ENCODE assay signal across 28 cellular contexts in the genomic region with DNA sequence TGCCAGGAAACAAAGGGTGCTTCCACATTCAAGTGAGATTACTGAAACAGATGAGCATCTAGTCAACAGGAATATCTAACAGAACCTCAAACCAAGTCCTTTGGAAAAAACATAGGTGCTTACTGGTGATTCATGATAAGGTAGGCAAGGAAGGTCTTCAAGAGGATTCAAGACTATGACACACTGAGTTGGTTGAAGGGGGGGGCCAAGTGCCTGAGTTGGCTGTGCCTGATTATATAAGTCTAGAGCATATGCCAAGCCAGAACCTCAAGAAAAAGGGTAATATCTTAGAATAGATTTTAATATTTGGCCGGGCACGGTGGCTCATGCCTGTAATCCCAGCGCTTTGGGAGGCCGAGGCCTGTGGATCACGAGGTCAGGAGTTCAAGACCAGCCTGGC.
"Had no signal": no experiment of that assay in that cellular context is flagged by ENCODE, and none has a peak within 500 bp of the region (broad histone marks: within the 10 kb centered on the region; RNA-seq: fewer than 3 reads in every experiment).

No MANE protein-coding gene starts in this region.

- H3K4me1 ChIP-seq: stomach, suprapubic skin, testis, thyroid gland, transverse colon, upper lobe of left lung, upper lobe of right lung, uterus had no signal

- H3K27ac ChIP-seq: stomach, suprapubic skin, testis, thoracic aorta, thyroid gland, tibial artery, tibial nerve, transverse colon, upper lobe of left lung, upper lobe of right lung, uterus, vagina had no signal

- ATAC-seq: stimulated activated effector memory CD8-positive, alpha-beta T cell treated with anti-CD3 and anti-CD28 coated beads, Interleukin-12 subunit alpha, Interleukin-12 subunit beta, amount 100 ng/mL, for 72 hours; stimulated activated memory B cell treated with anti-CD40 and anti-IgM and Interleukin-4, amounts not matched to agents 10 μg/mL and 1 μg/mL and 100 μg/mL, for 72 hours; stimulated activated naive B cell treated with anti-CD40 and anti-IgM and Interleukin-4, amounts not matched to agents 10 μg/mL and 1 μg/mL and 100 μg/mL, for 72 hours; stimulated activated naive CD8-positive, alpha-beta T cell treated with anti-CD3 and anti-CD28 coated beads, Interleukin-15, amount 100 ng/mL, for 72 hours; stimulated activated naive CD8-positive, alpha-beta T cell treated with anti-CD3 and anti-CD28 coated beads, Interleukin-15, Interleukin-2, amounts not matched to agents 100 U/mL and 50 U/mL, for 24 hours; upper lobe of right lung had no signal

- H3K9me3 Mint-ChIP-seq: stimulated activated effector memory CD8-positive, alpha-beta T cell treated with anti-CD3 and anti-CD28 coated beads, Interleukin-12 subunit alpha, Interleukin-12 subunit beta, amount 100 ng/mL, for 72 hours; stimulated activated memory B cell treated with anti-CD40 and anti-IgM and Interleukin-4, amounts not matched to agents 10 μg/mL and 1 μg/mL and 100 μg/mL, for 72 hours; stimulated activated naive B cell treated with anti-CD40 and anti-IgM and Interleukin-4, amounts not matched to agents 10 μg/mL and 1 μg/mL and 100 μg/mL, for 72 hours; stimulated activated naive CD8-positive, alpha-beta T cell treated with anti-CD3 and anti-CD28 coated beads, Interleukin-15, Interleukin-2, amounts not matched to agents 100 ng/mL and 50 ng/mL, for 24 hours; type B pancreatic cell had no signal

- H3K4me1 Mint-ChIP-seq: stimulated activated memory B cell treated with anti-CD40 and anti-IgM and Interleukin-4, amounts not matched to agents 10 μg/mL and 1 μg/mL and 100 μg/mL, for 72 hours; stimulated activated naive CD8-positive, alpha-beta T cell treated with anti-CD3 and anti-CD28 coated beads, Interleukin-15, amount 100 ng/mL, for 72 hours had no signal

- H3K36me3 Mint-ChIP-seq: stimulated activated effector memory CD8-positive, alpha-beta T cell treated with anti-CD3 and anti-CD28 coated beads, Interleukin-12 subunit alpha, Interleukin-12 subunit beta, amount 100 ng/mL, for 72 hours had no signal

- H3K4me3 Mint-ChIP-seq: stimulated activated effector memory CD8-positive, alpha-beta T cell treated with anti-CD3 and anti-CD28 coated beads, Interleukin-12 subunit alpha, Interleukin-12 subunit beta, amount 100 ng/mL, for 72 hours; stimulated activated memory B cell treated with anti-CD40 and anti-IgM and Interleukin-4, amounts not matched to agents 10 μg/mL and 1 μg/mL and 100 μg/mL, for 72 hours; stimulated activated naive B cell treated with anti-CD40 and anti-IgM and Interleukin-4, amounts not matched to agents 10 μg/mL and 1 μg/mL and 100 μg/mL, for 72 hours; stimulated activated naive CD8-positive, alpha-beta T cell treated with anti-CD3 and anti-CD28 coated beads, Interleukin-15, amount 100 ng/mL, for 72 hours; stimulated activated naive CD8-positive, alpha-beta T cell treated with anti-CD3 and anti-CD28 coated beads, Interleukin-15, Interleukin-2, amounts not matched to agents 100 ng/mL and 50 ng/mL, for 24 hours; type B pancreatic cell had no signal

- DNase-seq: stimulated activated CD4-positive, alpha-beta T cell treated with anti-CD3 and anti-CD28 coated beads, Interleukin-2, amount 100 ng/mL, for 48 hours; stimulated activated CD4-positive, alpha-beta T cell treated with anti-CD3 and anti-CD28 coated beads, Interleukin-4, amount 100 ng/mL, for 1 hour; stimulated activated CD4-positive, alpha-beta T cell treated with anti-CD3 and anti-CD28 coated beads, Interleukin-4, amount 100 ng/mL, for 24 hours; stimulated activated CD4-positive, alpha-beta T cell treated with anti-CD3 and anti-CD28 coated beads, Interleukin-4, amount 100 ng/mL, for 4 hours; stimulated activated CD8-positive, alpha-beta memory T cell treated with anti-CD3 and anti-CD28 coated beads, Interleukin-4, amount 100 ng/mL, for 48 hours; stimulated activated naive B cell treated with anti-CD40 and anti-IgM and Interleukin-4, amounts not matched to agents 10 μg/mL and 1 μg/mL and 100 μg/mL, for 72 hours; stimulated activated naive CD4-positive, alpha-beta T cell; stimulated activated naive CD4-positive, alpha-beta T cell treated with Interleukin-2 at 50 U/mL for 16 hours; stimulated activated naive CD8-positive, alpha-beta T cell treated with anti-CD3 and anti-CD28 coated beads, Interleukin-15, amount 100 ng/mL, for 72 hours; stimulated activated naive CD8-positive, alpha-beta T cell treated with anti-CD3 and anti-CD28 coated beads, Interleukin-15, Interleukin-2, amounts not matched to agents 100 U/mL and 50 U/mL, for 24 hours; stomach; substantia nigra; testis; thyroid gland; tibial artery; transverse colon; trophoblast cell; upper lobe of right lung; uterus had no signal

- H3K27me3 Mint-ChIP-seq: stimulated activated memory B cell treated with anti-CD40 and anti-IgM and Interleukin-4, amounts not matched to agents 10 μg/mL and 1 μg/mL and 100 μg/mL, for 72 hours; stimulated activated naive B cell treated with anti-CD40 and anti-IgM and Interleukin-4, amounts not matched to agents 10 μg/mL and 1 μg/mL and 100 μg/mL, for 72 hours; stimulated activated naive CD8-positive, alpha-beta T cell treated with anti-CD3 and anti-CD28 coated beads, Interleukin-15, amount 100 ng/mL, for 72 hours; stimulated activated naive CD8-positive, alpha-beta T cell treated with anti-CD3 and anti-CD28 coated beads, Interleukin-15, Interleukin-2, amounts not matched to agents 100 ng/mL and 50 ng/mL, for 24 hours; type B pancreatic cell had no signal

- H3K27me3 ChIP-seq: stomach, suprapubic skin, testis, thyroid gland, tibial artery, tibial nerve, transverse colon, upper lobe of left lung, upper lobe of right lung, uterus, vagina had no signal

- H3K27ac Mint-ChIP-seq: stimulated activated effector memory CD8-positive, alpha-beta T cell treated with anti-CD3 and anti-CD28 coated beads, Interleukin-12 subunit alpha, Interleukin-12 subunit beta, amount 100 ng/mL, for 72 hours; stimulated activated memory B cell treated with anti-CD40 and anti-IgM and Interleukin-4, amounts not matched to agents 10 μg/mL and 1 μg/mL and 100 μg/mL, for 72 hours; stimulated activated naive B cell treated with anti-CD40 and anti-IgM and Interleukin-4, amounts not matched to agents 10 μg/mL and 1 μg/mL and 100 μg/mL, for 72 hours; stimulated activated naive CD8-positive, alpha-beta T cell treated with anti-CD3 and anti-CD28 coated beads, Interleukin-15, amount 100 ng/mL, for 72 hours; stimulated activated naive CD8-positive, alpha-beta T cell treated with anti-CD3 and anti-CD28 coated beads, Interleukin-15, Interleukin-2, amounts not matched to agents 100 ng/mL and 50 ng/mL, for 24 hours; type B pancreatic cell had no signal
